Comparison of ENCODE assay signal across 38 cellular contexts in genomic region chrX:70141373-70141772, GRCh38. TPM values are rescaled to one million over a fixed set of nuclear protein-coding genes. Genes with fewer than 3 reads are reported as not detected.
"Had no signal": no experiment of that assay in that cellular context is flagged by ENCODE, and none has a peak within 500 bp of the region (broad histone marks: within the 10 kb centered on the region; RNA-seq: fewer than 3 reads in every experiment).

No MANE protein-coding gene starts in this region.

- ATAC-seq: activated CD4-positive, CD25-positive, alpha-beta regulatory T cell treated with anti-CD3 and anti-CD28 coated beads, Interleukin-2, amount 50 U/mL, for 24 hours; activated CD8-positive, alpha-beta T cell treated with anti-CD3 and anti-CD28 coated beads for 36 hours; activated T-cell treated with anti-CD3 and anti-CD28 coated beads, Interleukin-2, amount 50 U/mL, for 4 hours; activated T-helper 17 cell treated with anti-CD3 and anti-CD28 coated beads, Interleukin-2, amount 50 U/mL, for 72 hours; gastroesophageal sphincter; heart right ventricle had no signal

- H3K9me3 ChIP-seq: breast epithelium, colonic mucosa, esophagus squamous epithelium, gastroesophageal sphincter, heart right ventricle had no signal

- H3K4me1 Mint-ChIP-seq: brain had no signal

- H3K4me1 ChIP-seq: breast epithelium, colonic mucosa, esophagus squamous epithelium, gastroesophageal sphincter, heart right ventricle had no signal

- H3K27ac ChIP-seq: breast epithelium, cardiac muscle cell, colonic mucosa, epithelial cell of prostate, esophagus squamous epithelium, gastroesophageal sphincter, heart right ventricle, hepatocyte, WERI-Rb-1 had no signal

- H3K9me3 Mint-ChIP-seq: activated B cell treated with CpG ODN at 0.5 μM for 24 hours; activated CD8-positive, alpha-beta T cell treated with anti-CD3 and anti-CD28 coated beads for 36 hours; activated T-cell treated with anti-CD3 and anti-CD28 coated beads, Interleukin-2, amount 50 U/mL, for 4 hours; activated T-helper 17 cell treated with anti-CD3 and anti-CD28 coated beads, Interleukin-2, amount 50 U/mL, for 72 hours; T-helper 2 cell treated with Interferon-gamma antibody and Interleukin-4, amounts not matched to agents 5 μg/mL and 100 μg/mL, for 36 hours had no signal

- H3K4me3 Mint-ChIP-seq: activated B cell treated with CpG ODN at 0.5 μM for 24 hours; activated CD8-positive, alpha-beta T cell treated with anti-CD3 and anti-CD28 coated beads for 36 hours; activated naive CD8-positive, alpha-beta T cell; activated T-cell treated with anti-CD3 and anti-CD28 coated beads, Interleukin-2, amount 50 U/mL, for 4 hours; activated T-helper 17 cell treated with anti-CD3 and anti-CD28 coated beads, Interleukin-2, amount 50 U/mL, for 72 hours; brain; T-helper 2 cell treated with Interferon-gamma antibody and Interleukin-4, amounts not matched to agents 5 μg/mL and 100 μg/mL, for 36 hours had no signal

- H3K27me3 Mint-ChIP-seq: activated B cell treated with CpG ODN at 0.5 μM for 24 hours; activated CD8-positive, alpha-beta T cell treated with anti-CD3 and anti-CD28 coated beads for 36 hours; activated naive CD8-positive, alpha-beta T cell; activated T-helper 17 cell treated with anti-CD3 and anti-CD28 coated beads, Interleukin-2, amount 50 U/mL, for 72 hours had no signal

- H3K27ac Mint-ChIP-seq: activated B cell treated with CpG ODN at 0.5 μM for 24 hours; activated CD8-positive, alpha-beta T cell treated with anti-CD3 and anti-CD28 coated beads for 36 hours; activated naive CD8-positive, alpha-beta T cell; activated T-helper 17 cell treated with anti-CD3 and anti-CD28 coated beads, Interleukin-2, amount 50 U/mL, for 72 hours; brain; T-helper 2 cell treated with Interferon-gamma antibody and Interleukin-4, amounts not matched to agents 5 μg/mL and 100 μg/mL, for 36 hours had no signal

- FAIRE-seq: endometrium, endothelial cell of umbilical vein had no signal

- H2AFZ ChIP-seq: hepatocyte had no signal

- H3K4me3 ChIP-seq: breast epithelium, cardiac muscle cell, colonic mucosa, esophagus squamous epithelium, gastroesophageal sphincter, heart right ventricle, hepatocyte had no signal

- H3K79me2 ChIP-seq: hepatocyte had no signal

- H3K27me3 ChIP-seq: cardiac muscle cell, colonic mucosa, esophagus squamous epithelium, gastroesophageal sphincter, hepatocyte had no signal

- DNase-seq: activated B cell treated with CpG ODN at 0.5 μM for 24 hours; activated CD4-positive, alpha-beta T cell treated with anti-CD3 and anti-CD28 coated beads for 48 hours; activated CD4-positive, alpha-beta T cell treated with anti-CD3 and anti-CD28 coated beads, Interleukin-2, amount 50 U/mL, for 1 hour; activated CD4-positive, alpha-beta T cell treated with anti-CD3 and anti-CD28 coated beads, Interleukin-2, amount 50 U/mL, for 48 hours; activated CD8-positive, alpha-beta memory T cell treated with anti-CD3 and anti-CD28 coated beads for 24 hours; activated CD8-positive, alpha-beta T cell treated with anti-CD3 and anti-CD28 coated beads for 36 hours; activated effector memory CD4-positive, alpha-beta T cell treated with Interleukin-2 at 50 U/mL for 16 hours; activated gamma-delta T cell treated with Interleukin-2 at 50 U/mL for 16 hours; activated naive CD4-positive, alpha-beta T cell treated with anti-CD3 and anti-CD28 coated beads, Interleukin-2, amount 50 U/mL, for 16 hours; activated naive CD4-positive, alpha-beta T cell treated with Interleukin-2 at 50 U/mL for 16 hours; activated T-cell treated with anti-CD3 and anti-CD28 coated beads, Interleukin-2, amount 50 U/mL, for 4 hours; amniotic stem cell; anterior cingulate cortex; central memory CD4-positive, alpha-beta T cell; cerebellar nuclear complex; colonic mucosa; effector CD8-positive, alpha-beta T cell; esophagus squamous epithelium; foreskin melanocyte; heart right ventricle; T1000; WERI-Rb-1 had no signal

- H3K36me3 ChIP-seq: breast epithelium, cardiac muscle cell, colonic mucosa had no signal

- H3K4me2 ChIP-seq: hepatocyte had no signal

RNA-seq across cellular contexts. Expression of gene DGAT2L6, which starts 35.9 kb away (rescaled TPM):
- total RNA-seq: activated B cell treated with CpG ODN at 0.5 μM for 24 hours; activated CD8-positive, alpha-beta T cell treated with anti-CD3 and anti-CD28 coated beads for 36 hours; activated T-cell treated with anti-CD3 and anti-CD28 coated beads, Interleukin-2, amount 50 U/mL, for 4 hours; breast epithelium; cardiac muscle cell; colonic mucosa; dermis microvascular lymphatic vessel endothelial cell; endothelial cell of umbilical vein; esophagus squamous epithelium; fibroblast of lung; fibroblast of villous mesenchyme; gastroesophageal sphincter; glomerular endothelial cell; heart right ventricle; hepatocyte had no signal
